ENCODE assay signal across 39 cellular contexts in genomic region chr5:98594098-98594497, GRCh38.
"Had no signal": no experiment of that assay in that cellular context is flagged by ENCODE, and none has a peak within 500 bp of the region (broad histone marks: within the 10 kb centered on the region; RNA-seq: fewer than 3 reads in every experiment).

No MANE protein-coding gene starts in this region.

- ATAC-seq: activated naive CD4-positive, alpha-beta T cell treated with anti-CD3 and anti-CD28 coated beads, Interleukin-2, amount 50 U/mL, for 72 hours; activated naive CD8-positive, alpha-beta T cell treated with anti-CD3 and anti-CD28 coated beads, Interleukin-2, amount 50 U/mL, for 24 hours; activated T-cell treated with anti-CD3 and anti-CD28 coated beads, Interleukin-2, amount 50 U/mL, for 4 hours; activated T-cell treated with anti-CD3 and anti-CD28 coated beads, Interleukin-2, amount 50 U/mL, for 72 hours; activated T-helper 17 cell treated with anti-CD3 and anti-CD28 coated beads, Interleukin-2, amount 50 U/mL, for 72 hours; body of pancreas had no signal

- H3K4me1 ChIP-seq: adrenal gland, ascending aorta, body of pancreas, breast epithelium had no signal

- H3K27me3 ChIP-seq: adrenal gland, ascending aorta, body of pancreas, brain microvascular endothelial cell, breast epithelium, cardiac muscle cell had no signal

- H3K4me3 ChIP-seq: adrenal gland, ascending aorta, body of pancreas, breast epithelium, cardiac muscle cell had no signal

- H3K4me1 Mint-ChIP-seq: activated naive CD4-positive, alpha-beta T cell treated with anti-CD3 and anti-CD28 coated beads, Interleukin-2, amount 10 ng/mL, durations not matched to agents 7 days and 5 days; activated naive CD4-positive, alpha-beta T cell treated with anti-CD3 and anti-CD28 coated beads, Interleukin-2, amount 50 U/mL, for 24 hours; activated naive CD8-positive, alpha-beta T cell treated with anti-CD3 and anti-CD28 coated beads for 36 hours; activated naive CD8-positive, alpha-beta T cell treated with anti-CD3 and anti-CD28 coated beads, Interleukin-2, amount 10 ng/mL, durations not matched to agents 7 days and 5 days; activated naive CD8-positive, alpha-beta T cell treated with anti-CD3 and anti-CD28 coated beads, Interleukin-2, amount 50 U/mL, for 24 hours; activated T-helper 17 cell treated with anti-CD3 and anti-CD28 coated beads, Interleukin-2, amount 50 U/mL, for 72 hours; brain; central memory CD8-positive, alpha-beta T cell had no signal

- H3K4me3 Mint-ChIP-seq: activated naive CD4-positive, alpha-beta T cell treated with anti-CD3 and anti-CD28 coated beads for 36 hours; activated naive CD4-positive, alpha-beta T cell treated with anti-CD3 and anti-CD28 coated beads, Interleukin-2, amount 10 ng/mL, durations not matched to agents 7 days and 5 days; activated naive CD4-positive, alpha-beta T cell treated with anti-CD3 and anti-CD28 coated beads, Interleukin-2, amount 50 U/mL, for 24 hours; activated naive CD8-positive, alpha-beta T cell; activated naive CD8-positive, alpha-beta T cell treated with anti-CD3 and anti-CD28 coated beads for 36 hours; activated naive CD8-positive, alpha-beta T cell treated with anti-CD3 and anti-CD28 coated beads, Interleukin-2, amount 10 ng/mL, durations not matched to agents 7 days and 5 days; activated naive CD8-positive, alpha-beta T cell treated with anti-CD3 and anti-CD28 coated beads, Interleukin-2, amount 50 U/mL, for 24 hours; activated T-cell treated with anti-CD3 and anti-CD28 coated beads, Interleukin-2, amount 50 U/mL, for 24 hours; activated T-cell treated with anti-CD3 and anti-CD28 coated beads, Interleukin-2, amount 50 U/mL, for 4 hours; activated T-cell treated with anti-CD3 and anti-CD28 coated beads, Interleukin-2, amount 50 U/mL, for 72 hours; activated T-helper 1 cell treated with anti-CD3 and anti-CD28 coated beads, Interleukin-12 subunit alpha, Interleukin-12 subunit beta, Interleukin-2, Interleukin-4 antibody, amounts not matched to agents 30 ng/mL and 10 ng/mL and 1 ng/mL, durations not matched to agents 14 hours and 24 hours and 36 hours; activated T-helper 17 cell treated with anti-CD3 and anti-CD28 coated beads, Interleukin-2, amount 50 U/mL, for 72 hours; brain; central memory CD8-positive, alpha-beta T cell had no signal

- H3K36me3 ChIP-seq: adrenal gland, ascending aorta, brain microvascular endothelial cell, breast epithelium, cardiac muscle cell had no signal

- H3K9me3 Mint-ChIP-seq: activated naive CD4-positive, alpha-beta T cell treated with anti-CD3 and anti-CD28 coated beads, Interleukin-2, amount 50 U/mL, for 24 hours; activated T-helper 1 cell treated with anti-CD3 and anti-CD28 coated beads, Interleukin-12 subunit alpha, Interleukin-12 subunit beta, Interleukin-2, Interleukin-4 antibody, amounts not matched to agents 30 ng/mL and 10 ng/mL and 1 ng/mL, durations not matched to agents 14 hours and 24 hours and 36 hours had no signal

- H3K36me3 Mint-ChIP-seq: activated naive CD4-positive, alpha-beta T cell treated with anti-CD3 and anti-CD28 coated beads, Interleukin-2, amount 10 ng/mL, durations not matched to agents 7 days and 5 days; activated naive CD4-positive, alpha-beta T cell treated with anti-CD3 and anti-CD28 coated beads, Interleukin-2, amount 50 U/mL, for 24 hours; activated naive CD4-positive, alpha-beta T cell treated with anti-CD3 and anti-CD28 coated beads, Interleukin-2, amount 50 U/mL, for 72 hours; activated naive CD8-positive, alpha-beta T cell; activated naive CD8-positive, alpha-beta T cell treated with anti-CD3 and anti-CD28 coated beads for 36 hours; activated naive CD8-positive, alpha-beta T cell treated with anti-CD3 and anti-CD28 coated beads, Interleukin-2, amount 10 ng/mL, durations not matched to agents 7 days and 5 days; brain had no signal

- H3K27me3 Mint-ChIP-seq: activated naive CD4-positive, alpha-beta T cell treated with anti-CD3 and anti-CD28 coated beads, Interleukin-2, amount 10 ng/mL, durations not matched to agents 7 days and 5 days; activated T-helper 17 cell treated with anti-CD3 and anti-CD28 coated beads, Interleukin-2, amount 50 U/mL, for 72 hours; central memory CD8-positive, alpha-beta T cell had no signal

- H3K27ac Mint-ChIP-seq: activated naive CD4-positive, alpha-beta T cell treated with anti-CD3 and anti-CD28 coated beads for 36 hours; activated naive CD4-positive, alpha-beta T cell treated with anti-CD3 and anti-CD28 coated beads, Interleukin-2, amount 10 ng/mL, durations not matched to agents 7 days and 5 days; activated naive CD4-positive, alpha-beta T cell treated with anti-CD3 and anti-CD28 coated beads, Interleukin-2, amount 50 U/mL, for 24 hours; activated naive CD4-positive, alpha-beta T cell treated with anti-CD3 and anti-CD28 coated beads, Interleukin-2, amount 50 U/mL, for 72 hours; activated naive CD8-positive, alpha-beta T cell; activated naive CD8-positive, alpha-beta T cell treated with anti-CD3 and anti-CD28 coated beads for 36 hours; activated naive CD8-positive, alpha-beta T cell treated with anti-CD3 and anti-CD28 coated beads, Interleukin-2, amount 10 ng/mL, durations not matched to agents 7 days and 5 days; activated naive CD8-positive, alpha-beta T cell treated with anti-CD3 and anti-CD28 coated beads, Interleukin-2, amount 50 U/mL, for 24 hours; activated T-cell treated with anti-CD3 and anti-CD28 coated beads, Interleukin-2, amount 50 U/mL, for 24 hours; activated T-cell treated with anti-CD3 and anti-CD28 coated beads, Interleukin-2, amount 50 U/mL, for 72 hours; activated T-helper 1 cell treated with anti-CD3 and anti-CD28 coated beads, Interleukin-12 subunit alpha, Interleukin-12 subunit beta, Interleukin-2, Interleukin-4 antibody, amounts not matched to agents 30 ng/mL and 10 ng/mL and 1 ng/mL, durations not matched to agents 14 hours and 24 hours and 36 hours; activated T-helper 17 cell treated with anti-CD3 and anti-CD28 coated beads, Interleukin-2, amount 50 U/mL, for 72 hours; activated T-helper 2 cell treated with anti-CD3 and anti-CD28 coated beads, Interferon-gamma antibody, Interleukin-2, Interleukin-4, amounts not matched to agents 10 μg/mL and 5 μg/mL and 100 μg/mL, durations not matched to agents 14 hours and 24 hours and 36 hours; brain had no signal

- DNase-seq: activated effector memory CD4-positive, alpha-beta T cell treated with anti-CD3 and anti-CD28 coated beads, Interleukin-2, amount 50 U/mL, for 16 hours; activated effector memory CD4-positive, alpha-beta T cell treated with Interleukin-2 at 50 U/mL for 16 hours; activated gamma-delta T cell; activated gamma-delta T cell treated with Interleukin-2 at 50 U/mL for 16 hours; activated naive CD4-positive, alpha-beta T cell; activated naive CD4-positive, alpha-beta T cell treated with anti-CD3 and anti-CD28 coated beads for 36 hours; activated naive CD4-positive, alpha-beta T cell treated with anti-CD3 and anti-CD28 coated beads, Interleukin-2, amount 10 ng/mL, durations not matched to agents 7 days and 5 days; activated naive CD4-positive, alpha-beta T cell treated with anti-CD3 and anti-CD28 coated beads, Interleukin-2, amount 50 U/mL, for 16 hours; activated naive CD4-positive, alpha-beta T cell treated with Interleukin-2 at 50 U/mL for 16 hours; activated naive CD8-positive, alpha-beta T cell treated with anti-CD3 and anti-CD28 coated beads for 36 hours; activated naive CD8-positive, alpha-beta T cell treated with anti-CD3 and anti-CD28 coated beads, Interleukin-2, amount 10 ng/mL, durations not matched to agents 7 days and 5 days; activated naive CD8-positive, alpha-beta T cell treated with anti-CD3 and anti-CD28 coated beads, Interleukin-2, amount 50 U/mL, for 24 hours; activated T-cell treated with anti-CD3 and anti-CD28 coated beads for 4 hours; activated T-cell treated with anti-CD3 and anti-CD28 coated beads, Interleukin-2, amount 50 U/mL, for 1 hour; activated T-cell treated with anti-CD3 and anti-CD28 coated beads, Interleukin-2, amount 50 U/mL, for 24 hours; activated T-cell treated with anti-CD3 and anti-CD28 coated beads, Interleukin-2, amount 50 U/mL, for 4 hours; activated T-cell treated with anti-CD3 and anti-CD28 coated beads, Interleukin-2, amount 50 U/mL, for 48 hours; activated T-cell treated with anti-CD3 and anti-CD28 coated beads, Interleukin-2, amount 50 U/mL, for 72 hours; adrenal gland; amniotic stem cell; amygdala; anterior cingulate cortex; aorta; body of pancreas; brain microvascular endothelial cell; caudate nucleus; central memory CD4-positive, alpha-beta T cell; cerebellar nuclear complex had no signal

- H3K9me3 ChIP-seq: adrenal gland, ascending aorta, body of pancreas had no signal

- H3K27ac ChIP-seq: adrenal gland, ascending aorta, body of pancreas, brain microvascular endothelial cell, breast epithelium, cardiac muscle cell had no signal
